Comparison of ENCODE assay signal across 12 cellular contexts in genomic region chr3:119145128-119145499, GRCh38.
DNase-seq lines count a peak whose midpoint lies in the region; ATAC-seq and TF ChIP-seq lines count a peak whose summit lies in the region.
"Had no signal": no experiment of that assay in that cellular context is flagged by ENCODE, and none has a peak within 500 bp of the region (broad histone marks: within the 10 kb centered on the region; RNA-seq: fewer than 3 reads in every experiment).

No MANE protein-coding gene starts in this region.

- no peak overlapping the region for H3K4me3 ChIP-seq in OCI-LY3 (ENCODE audit: low read length)
- H3K4me3 ChIP-seq: upper lobe of right lung had no signal

- no peaks in the 10 kb centered on the region for H3K4me1 ChIP-seq in OCI-LY3 (ENCODE audit: low read length)
- H3K4me1 ChIP-seq: heart left ventricle, upper lobe of right lung had no signal

- no peaks in the 10 kb centered on the region for H3K9me3 ChIP-seq in OCI-LY3 (ENCODE audit: insufficient read depth, low read length)
- H3K9me3 ChIP-seq: heart left ventricle, upper lobe of right lung had no signal

- no peaks in the 10 kb centered on the region for H3K36me3 ChIP-seq in OCI-LY3 (replicated peaks; ENCODE audit: low read depth, low read length)
- H3K36me3 ChIP-seq: heart left ventricle, upper lobe of right lung had no signal

- no peak overlapping the region for H3K9ac ChIP-seq in OCI-LY3 (ENCODE audit: low read length)

- no peak for TF ChIP-seq CTCF in OCI-LY3 (IDR thresholded peaks at IDR 0.05; ENCODE audit: low read depth, low read length)

- no peaks in the 10 kb centered on the region for H4K20me1 ChIP-seq in OCI-LY3 (ENCODE audit: insufficient read depth, low read length)

- ATAC-seq in GM18502 (IDR thresholded peaks at IDR 0.05; ENCODE audit: poor library complexity, unreplicated experiment): peak; percentile 45
- peak; percentile 18 for ATAC-seq in GM19397 (IDR thresholded peaks at IDR 0.05; ENCODE audit: unreplicated experiment)
- ATAC-seq in HG02642 (IDR thresholded peaks at IDR 0.05; ENCODE audit: poor library complexity, unreplicated experiment): peak; percentile 26

- H3K4me2 ChIP-seq in OCI-LY3 (ENCODE audit: low read length): no peak overlapping the region

- no peak for DNase-seq in NCI-H1417 (lab: John Stamatoyannopoulos, UW)
- no peak for DNase-seq in NCI-H1930 (lab: John Stamatoyannopoulos, UW)
- DNase-seq in UCSD-AML1 (lab: John Stamatoyannopoulos, UW; ENCODE audit: unreplicated experiment): no peak
- no peak for DNase-seq in amygdala (lab: John Stamatoyannopoulos, UW)
- DNase-seq: activated naive CD8-positive, alpha-beta T cell treated with anti-CD3 and anti-CD28 coated beads for 36 hours; stimulated activated CD4-positive, alpha-beta T cell treated with anti-CD3 and anti-CD28 coated beads, Interleukin-1b, Interleukin-23, amount 100 ng/mL, for 48 hours had no signal

- no peak overlapping the region for H3K27ac ChIP-seq in OCI-LY3 (ENCODE audit: low read length)
- H3K27ac ChIP-seq: upper lobe of right lung had no signal

- H3K27me3 ChIP-seq in OCI-LY3 (ENCODE audit: low read depth, low read length): no peaks in the 10 kb centered on the region
- H3K27me3 ChIP-seq: heart left ventricle, upper lobe of right lung had no signal

- H3K79me2 ChIP-seq in OCI-LY3 (ENCODE audit: low read length): no peaks in the 10 kb centered on the region

- 0 out of 2 replicates have a peak overlapping the region, but pooled peaks have one; percentile 81 for H2AFZ ChIP-seq in OCI-LY3 (ENCODE audit: low read depth, low read length)
